ENCODE assay signal across 7 cellular contexts in the genomic region with DNA sequence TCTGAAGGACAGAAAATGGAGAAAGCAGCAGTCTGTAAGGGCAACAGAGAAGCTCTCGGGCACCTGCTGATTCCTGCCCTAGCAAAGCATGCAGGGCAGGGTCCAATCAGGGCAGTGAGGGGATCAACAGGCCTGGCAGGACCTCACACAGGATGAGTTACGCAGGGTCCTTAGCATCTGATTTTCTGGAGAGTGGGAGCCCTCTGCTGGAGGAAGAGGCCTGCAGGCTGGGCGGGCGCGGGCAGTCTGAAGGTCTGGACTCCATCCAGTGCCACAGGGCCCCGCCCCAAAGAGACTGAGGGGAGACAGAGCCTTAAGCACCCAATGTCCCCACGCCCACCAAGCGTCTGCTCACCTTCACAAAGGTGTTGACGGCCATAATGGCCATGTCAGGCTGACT. TPM values are rescaled to one million over a fixed set of nuclear protein-coding genes. Genes with fewer than 3 reads are reported as not detected.
DNase-seq lines count a peak whose midpoint lies in the region; ATAC-seq, FAIRE-seq and TF ChIP-seq lines count a peak whose summit lies in the region.

No MANE protein-coding gene starts in this region.

- peak; percentile 60 to 77 (median 66); a peak in 5 of 6 replicates for TF ChIP-seq CTCF in HCT116 (IDR thresholded peaks at IDR 0.05 in 2 of 3, conservative IDR thresholded peaks at IDR 0.05 in 1 of 3; ENCODE audit: borderline replicate concordance in 1 of 3, insufficient read depth in 1 of 3, low read depth in 2 of 3, low read length in 2 of 3)
- peak; percentile 15 for TF ChIP-seq CTCF in SU-DHL-6 (IDR thresholded peaks at IDR 0.05; ENCODE audit: insufficient read depth, low read length, poor library complexity, severe bottlenecking)
- peak; percentile 83 for TF ChIP-seq CTCF in retinal pigment epithelial cell (conservative IDR thresholded peaks at IDR 0.05; ENCODE audit: low read depth, low read length)

- H3K4me2 ChIP-seq in HCT116 (ENCODE audit: low read length) = peak overlapping the region; percentile 14; the same call in 1 of the 2 replicates
- H3K4me2 ChIP-seq in SU-DHL-6 (ENCODE audit: low read depth, low read length, poor library complexity, severe bottlenecking) = no peak overlapping the region

- TF ChIP-seq RAD21 in HCT116 (IDR thresholded peaks at IDR 0.05; ENCODE audit: low read depth) = peak; percentile 79

- H3K4me1 ChIP-seq in HCT116 (ENCODE audit: control insufficient read depth in 1 of 2, insufficient read depth in 2 of 2, low read length in 2 of 2) = peaks cover 5 to 6% of the 10 kb centered on the region in 2 experiments; a peak in 3 of 4 replicates

- H3K4me3 ChIP-seq in HCT116 (replicated peaks in 1 of 2; ENCODE audit: low read depth in 1 of 2, low read length in 2 of 2) (no peak overlapping the region), SU-DHL-6 (ENCODE audit: insufficient read depth, low read length, poor library complexity, severe bottlenecking) (no peak overlapping the region), retinal pigment epithelial cell (ENCODE audit: low read length) (no peak overlapping the region)

- H2AFZ ChIP-seq in HCT116 (ENCODE audit: low read depth, low read length, poor library complexity, severe bottlenecking) (no peak overlapping the region), SU-DHL-6 (ENCODE audit: low read depth, low read length, severe bottlenecking) (no peak overlapping the region)

- intact Hi-C loops in HCT116 (cut with micrococcal nuclease) = loop anchor here (1.0 to 5.0 kb wide), 2 partner anchors 53 to 152 kb away; partner anchors contain the start of genes EMID1 and GAS2L1

- RAD21 ChIA-PET in HCT116 (lab: Charles Lee; ENCODE audit: low non-redundant PET in 1 of 2, low total read pairs in 2 of 2, uncharacterized antibody in 2 of 2, unreplicated experiment in 2 of 2) = no interaction called here

- CTCF ChIA-PET in HCT116 (lab: Charles Lee) = interaction anchor here (1.4 kb wide), 1 partner anchor 16 kb away, joined by 3 read pairs; no protein-coding TSS in a partner anchor

- ATAC-seq in HCT116 (peak; percentile 97), HG02763 (IDR thresholded peaks at IDR 0.05; ENCODE audit: unreplicated experiment) (no peak)

- TF ChIP-seq POLR2A in HCT116 (IDR thresholded peaks at IDR 0.05; ENCODE audit: borderline replicate concordance, extremely low read depth, insufficient read depth, insufficient read length) = no peak

- H3F3A ChIP-seq in SU-DHL-6 (ENCODE audit: insufficient read depth) = peaks cover 7% of the 10 kb centered on the region

- no peak for FAIRE-seq in GM19239 (lab: Jason Lieb, UNC)

- H3K36me3 ChIP-seq in HCT116 (ENCODE audit: control insufficient read depth in 1 of 2, insufficient read depth in 2 of 2, low read length in 2 of 2) = peaks cover 8 to 20% of the 10 kb centered on the region in 2 experiments; a peak in 3 of 4 replicates
- peaks cover 1% of the 10 kb centered on the region; the same call in 1 of the 2 replicates for H3K36me3 ChIP-seq in SU-DHL-6 (ENCODE audit: low read length)

- no TSS peak for BruUV-seq in HCT116 (replicated peaks; lab: Mats Ljungman, UMichigan)

- POLR2A ChIA-PET in HCT116 (lab: Charles Lee) = no interaction called here

- no peaks in the 10 kb centered on the region for H3K27me3 ChIP-seq in HCT116 (ENCODE audit: insufficient read depth, low read length)
- no peaks in the 10 kb centered on the region for H3K27me3 ChIP-seq in SU-DHL-6 (ENCODE audit: low read length)

- no peaks in the 10 kb centered on the region for H3K79me2 ChIP-seq in HCT116 (ENCODE audit: insufficient read depth, low read length)
- H3K79me2 ChIP-seq in SU-DHL-6 (ENCODE audit: insufficient read depth, low read length) = no peaks in the 10 kb centered on the region

- no peaks in the 10 kb centered on the region for H3K9me3 ChIP-seq in HCT116 (ENCODE audit: control insufficient read depth in 1 of 2, insufficient read depth in 1 of 2, low read depth in 1 of 2, low read length in 2 of 2)
- H3K9me3 ChIP-seq in SU-DHL-6 (ENCODE audit: insufficient read depth, low read length) = no peaks in the 10 kb centered on the region

- peak; percentile 16 for DNase-seq in HCT116 (ENCODE audit: low read depth, low spot score)
- DNase-seq in foreskin melanocyte = peak; percentile 6
- DNase-seq in retinal pigment epithelial cell (ENCODE audit: low read depth) = no peak
- DNase-seq in NCI-H2081 treated with DMSO at 0.1 percent for 48 hours (lab: John Stamatoyannopoulos, UW) = no peak
- no peak for DNase-seq in GM19239 (ENCODE audit: insufficient read length, low spot score)

- no peaks in the 10 kb centered on the region for H3K9me2 ChIP-seq in HCT116 (ENCODE audit: insufficient read depth)
- H3K9me2 ChIP-seq in SU-DHL-6 (replicated peaks; ENCODE audit: insufficient read depth, low read length) = no peaks in the 10 kb centered on the region

- H3K27ac ChIP-seq in HCT116 (ENCODE audit: low read depth, low read length) = no peak overlapping the region
- no peak overlapping the region for H3K27ac ChIP-seq in SU-DHL-6 (ENCODE audit: low read depth, low read length)

- H4K20me1 ChIP-seq in HCT116 (ENCODE audit: insufficient read depth) = no peaks in the 10 kb centered on the region
- no peaks in the 10 kb centered on the region for H4K20me1 ChIP-seq in SU-DHL-6 (ENCODE audit: low read depth, low read length)

- H3K9ac ChIP-seq in HCT116 (ENCODE audit: low read length) (no peak overlapping the region), SU-DHL-6 (ENCODE audit: low read length) (no peak overlapping the region)

TF ChIP-seq in HCT116, 20 proteins besides CTCF, POLR2A, EP300 and RAD21:
- no peak for TF ChIP-seq JUND (IDR thresholded peaks at IDR 0.05)
- TF ChIP-seq CBX3 (IDR thresholded peaks at IDR 0.05; ENCODE audit: low read depth) = no peak
- TF ChIP-seq, protein P1, sequence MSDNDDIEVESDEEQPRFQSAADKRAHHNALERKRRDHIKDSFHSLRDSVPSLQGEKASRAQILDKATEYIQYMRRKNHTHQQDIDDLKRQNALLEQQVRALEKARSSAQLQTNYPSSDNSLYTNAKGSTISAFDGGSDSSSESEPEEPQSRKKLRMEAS (IDR thresholded peaks at IDR 0.05) = no peak
- TF ChIP-seq FOSL1 (IDR thresholded peaks at IDR 0.05; ENCODE audit: low read depth) = no peak
- no peak for TF ChIP-seq POLR2AphosphoS5 (IDR thresholded peaks at IDR 0.05; ENCODE audit: low read depth, low read length)
- no peak for TF ChIP-seq SRF (IDR thresholded peaks at IDR 0.05; ENCODE audit: low read depth)
- no peak for TF ChIP-seq EZH2 (IDR thresholded peaks at IDR 0.05)

RNA-seq across cellular contexts. Expression of gene AP1B1, which starts 28.9 kb away (rescaled TPM):
- 60.4 TPM for total RNA-seq in HCT116 (2021; ENCODE audit: unreplicated experiment)
- 52.9 and 54.6 TPM in 2 replicates for polyA plus RNA-seq in HCT116 (2012)

RNA-seq across cellular contexts. Expression of gene RASL10A, which starts 44.0 kb away (rescaled TPM):
- 0.96 TPM for total RNA-seq in HCT116 (2021; ENCODE audit: unreplicated experiment)
- polyA plus RNA-seq in HCT116 (2012) = 0.70 and 0.73 TPM in 2 replicates

RNA-seq across cellular contexts. Expression of gene GAS2L1, which starts 53.0 kb away (rescaled TPM):
- 29.4 TPM for total RNA-seq in HCT116 (2021; ENCODE audit: unreplicated experiment)
- 21.6 and 22.7 TPM in 2 replicates for polyA plus RNA-seq in HCT116 (2012)

Comparison
In these comparisons a context has a peak if more than half of its experiments do, and no peak if none do; other contexts are left out.
1. DNase-seq: peak in HCT116 (single experiment) and foreskin melanocyte (single experiment); none in retinal pigment epithelial cell (single experiment), NCI-H2081 treated with DMSO at 0.1 percent for 48 hours (single experiment) and GM19239 (single experiment).
2. CTCF ChIP-seq: peak in every context shown above with its lines; median percentile 83 in retinal pigment epithelial cell; 66 in HCT116; 15 in SU-DHL-6.